8 cellular contexts compared by ENCODE assay signal in genomic region chr12:123713398-123714301, GRCh38. TPM values are rescaled to one million over a fixed set of nuclear protein-coding genes. Genes with fewer than 3 reads are reported as not detected.
DNase-seq lines count a peak whose midpoint lies in the region; ATAC-seq and TF ChIP-seq lines count a peak whose summit lies in the region.

No MANE protein-coding gene starts in this region.

- peaks cover 6% of the 10 kb centered on the region; the same call in 1 of the 2 replicates for H3F3A ChIP-seq in SU-DHL-6 (ENCODE audit: insufficient read depth)

- TF ChIP-seq CTCF in AG09309 (IDR thresholded peaks at IDR 0.05; ENCODE audit: control insufficient read depth, insufficient read depth, low read depth, low read length, missing control alignments), result no peak
- no peak for TF ChIP-seq CTCF in SU-DHL-6 (IDR thresholded peaks at IDR 0.05; ENCODE audit: insufficient read depth, low read length, poor library complexity, severe bottlenecking)

- H3K9me3 ChIP-seq in SU-DHL-6 (ENCODE audit: insufficient read depth, low read length) (no peaks in the 10 kb centered on the region), endocrine pancreas (ENCODE audit: control insufficient read depth, low read length) (no peaks in the 10 kb centered on the region)

- H3K79me2 ChIP-seq in SU-DHL-6 (ENCODE audit: insufficient read depth, low read length), result peaks cover 40% of the 10 kb centered on the region

- no peak overlapping the region for H3K27ac ChIP-seq in SU-DHL-6 (ENCODE audit: low read depth, low read length)

- DNase-seq in AG09309 (ENCODE audit: low read depth) (no peak), occipital lobe (lab: John Stamatoyannopoulos, UW) (peak; percentile 20), ACHN (no peak)
- no peak for DNase-seq in stimulated activated CD8-positive, alpha-beta memory T cell treated with anti-CD3 and anti-CD28 coated beads, Interleukin-4, amount 100 ng/mL, for 48 hours

- H3K9me2 ChIP-seq in SU-DHL-6 (replicated peaks; ENCODE audit: insufficient read depth, low read length), result no peaks in the 10 kb centered on the region

- H2AFZ ChIP-seq in SU-DHL-6 (ENCODE audit: low read depth, low read length, severe bottlenecking), result no peak overlapping the region

- H4K20me1 ChIP-seq in SU-DHL-6 (ENCODE audit: low read depth, low read length), result no peaks in the 10 kb centered on the region

- peaks cover 13% of the 10 kb centered on the region for H3K4me1 ChIP-seq in endocrine pancreas (ENCODE audit: control insufficient read depth, insufficient read depth, low read length)

- H3K4me2 ChIP-seq in SU-DHL-6 (ENCODE audit: low read depth, low read length, poor library complexity, severe bottlenecking), result peak overlapping the region; percentile 79

- in situ Hi-C loops in ACHN (cut with HindIII; ENCODE audit: low pct_ligation_motif_present, low pct_unique_long_range_greater_than_20kb, low sequenced_read_pairs), result no loop called here

- H3K27me3 ChIP-seq in SU-DHL-6 (ENCODE audit: low read length) (no peaks in the 10 kb centered on the region), endocrine pancreas (ENCODE audit: control insufficient read depth, insufficient read depth, low read length) (no peaks in the 10 kb centered on the region)

- H3K36me3 ChIP-seq in SU-DHL-6 (ENCODE audit: low read length) (peaks cover 2% of the 10 kb centered on the region; the same call in 1 of the 2 replicates), endocrine pancreas (ENCODE audit: control insufficient read depth, insufficient read depth, low read length) (no peaks in the 10 kb centered on the region)

- H3K4me3 ChIP-seq in AG09309 (ENCODE audit: control insufficient read depth, low read depth, low read length) (peak overlapping the region; percentile 73), SU-DHL-6 (ENCODE audit: insufficient read depth, low read length, poor library complexity, severe bottlenecking) (peak overlapping the region; percentile 98), endocrine pancreas (ENCODE audit: control insufficient read depth, insufficient read depth, low read length) (peak overlapping the region; percentile 67)

- ATAC-seq in HG03095 (IDR thresholded peaks at IDR 0.05; ENCODE audit: unreplicated experiment), result no peak

- H3K9ac ChIP-seq in SU-DHL-6 (ENCODE audit: low read length), result peak overlapping the region; percentile 94
- H3K9ac ChIP-seq in endocrine pancreas (ENCODE audit: control insufficient read depth, insufficient read depth, low read length), result peak overlapping the region; percentile 15

- TF ChIP-seq POLR2A in GM19193 (IDR thresholded peaks at IDR 0.05; ENCODE audit: extremely low read depth, insufficient read depth, insufficient read length), result peak; percentile 31

RNA-seq across cellular contexts. Expression of gene ATP6V0A2, which starts 1.5 kb away (rescaled TPM):
- 32.4 TPM for total RNA-seq in occipital lobe

RNA-seq across cellular contexts. Expression of gene TCTN2, which starts 42.7 kb away (rescaled TPM):
- total RNA-seq in occipital lobe, result 17.9 TPM

RNA-seq across cellular contexts. Expression of gene DNAH10, which starts 48.5 kb away (rescaled TPM):
- total RNA-seq in occipital lobe, result 22.6 TPM
